In the genomic region with DNA sequence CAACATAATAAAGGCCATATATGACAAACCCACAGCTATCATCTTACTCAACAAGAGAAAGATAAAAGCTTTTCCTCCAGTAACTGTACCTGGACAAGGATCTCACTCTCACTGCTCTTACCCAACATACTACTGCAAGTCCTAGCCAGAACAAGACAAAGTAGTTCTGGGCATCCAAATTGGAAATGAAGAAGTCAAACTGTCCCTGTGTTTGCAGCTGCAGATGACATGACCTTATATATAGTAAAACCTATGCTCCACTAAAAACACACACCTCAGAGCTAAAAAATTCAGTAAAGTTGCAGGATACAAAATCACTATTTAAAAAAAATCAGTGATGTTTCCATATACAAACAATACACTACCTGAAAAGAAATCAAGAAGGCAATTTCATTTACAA, we compare ENCODE assay signal across 1 cellular context.
TF ChIP-seq lines count a peak whose summit lies in the region.

No MANE protein-coding gene starts in this region.

TF ChIP-seq in K562, 482 proteins besides CTCF, POLR2A, EP300 and RAD21:
- TF ChIP-seq, protein P1, sequence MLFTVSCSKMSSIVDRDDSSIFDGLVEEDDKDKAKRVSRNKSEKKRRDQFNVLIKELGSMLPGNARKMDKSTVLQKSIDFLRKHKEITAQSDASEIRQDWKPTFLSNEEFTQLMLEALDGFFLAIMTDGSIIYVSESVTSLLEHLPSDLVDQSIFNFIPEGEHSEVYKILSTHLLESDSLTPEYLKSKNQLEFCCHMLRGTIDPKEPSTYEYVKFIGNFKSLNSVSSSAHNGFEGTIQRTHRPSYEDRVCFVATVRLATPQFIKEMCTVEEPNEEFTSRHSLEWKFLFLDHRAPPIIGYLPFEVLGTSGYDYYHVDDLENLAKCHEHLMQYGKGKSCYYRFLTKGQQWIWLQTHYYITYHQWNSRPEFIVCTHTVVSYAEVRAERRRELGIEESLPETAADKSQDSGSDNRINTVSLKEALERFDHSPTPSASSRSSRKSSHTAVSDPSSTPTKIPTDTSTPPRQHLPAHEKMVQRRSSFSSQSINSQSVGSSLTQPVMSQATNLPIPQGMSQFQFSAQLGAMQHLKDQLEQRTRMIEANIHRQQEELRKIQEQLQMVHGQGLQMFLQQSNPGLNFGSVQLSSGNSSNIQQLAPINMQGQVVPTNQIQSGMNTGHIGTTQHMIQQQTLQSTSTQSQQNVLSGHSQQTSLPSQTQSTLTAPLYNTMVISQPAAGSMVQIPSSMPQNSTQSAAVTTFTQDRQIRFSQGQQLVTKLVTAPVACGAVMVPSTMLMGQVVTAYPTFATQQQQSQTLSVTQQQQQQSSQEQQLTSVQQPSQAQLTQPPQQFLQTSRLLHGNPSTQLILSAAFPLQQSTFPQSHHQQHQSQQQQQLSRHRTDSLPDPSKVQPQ (CRISPR knock-in tag; IDR thresholded peaks at IDR 0.05; ENCODE audit: borderline replicate concordance), result no peak
- no peak for TF ChIP-seq ZNF175 (CRISPR knock-in tag; IDR thresholded peaks at IDR 0.05; ENCODE audit: low read depth)
- no peak for TF ChIP-seq HDAC8 (tag; IDR thresholded peaks at IDR 0.05)
- TF ChIP-seq ZNF12 (CRISPR knock-in tag; IDR thresholded peaks at IDR 0.05), result no peak
- no peak for TF ChIP-seq E2F8 (IDR thresholded peaks at IDR 0.05; ENCODE audit: low read depth, partially characterized antibody)
- no peak for TF ChIP-seq RHOXF2B (CRISPR knock-in tag; conservative IDR thresholded peaks at IDR 0.05)
- TF ChIP-seq IFI16 (CRISPR knock-in tag; IDR thresholded peaks at IDR 0.05), result no peak
- TF ChIP-seq, protein P2, sequence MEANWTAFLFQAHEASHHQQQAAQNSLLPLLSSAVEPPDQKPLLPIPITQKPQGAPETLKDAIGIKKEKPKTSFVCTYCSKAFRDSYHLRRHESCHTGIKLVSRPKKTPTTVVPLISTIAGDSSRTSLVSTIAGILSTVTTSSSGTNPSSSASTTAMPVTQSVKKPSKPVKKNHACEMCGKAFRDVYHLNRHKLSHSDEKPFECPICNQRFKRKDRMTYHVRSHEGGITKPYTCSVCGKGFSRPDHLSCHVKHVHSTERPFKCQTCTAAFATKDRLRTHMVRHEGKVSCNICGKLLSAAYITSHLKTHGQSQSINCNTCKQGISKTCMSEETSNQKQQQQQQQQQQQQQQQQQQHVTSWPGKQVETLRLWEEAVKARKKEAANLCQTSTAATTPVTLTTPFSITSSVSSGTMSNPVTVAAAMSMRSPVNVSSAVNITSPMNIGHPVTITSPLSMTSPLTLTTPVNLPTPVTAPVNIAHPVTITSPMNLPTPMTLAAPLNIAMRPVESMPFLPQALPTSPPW (CRISPR knock-in tag; IDR thresholded peaks at IDR 0.05), result no peak
- TF ChIP-seq SNIP1 (IDR thresholded peaks at IDR 0.05; ENCODE audit: low read depth), result no peak
- no peak for TF ChIP-seq ELF1 (tag; IDR thresholded peaks at IDR 0.05)
- TF ChIP-seq MAZ (CRISPR knock-in tag; conservative IDR thresholded peaks at IDR 0.05 in 1 of 2, IDR thresholded peaks at IDR 0.05 in 1 of 2), result no peak
- TF ChIP-seq FOXK1 (CRISPR knock-in tag; IDR thresholded peaks at IDR 0.05; ENCODE audit: borderline replicate concordance), result no peak
